Comparison of ENCODE assay signal across 8 cellular contexts in genomic region chr10:96271017-96271815, GRCh38. TPM values are rescaled to one million over a fixed set of nuclear protein-coding genes. Genes with fewer than 3 reads are reported as not detected.
A peak's percentile ranks its signal among the peaks of the same experiment; 100 is the strongest.
DNase-seq lines count a peak whose midpoint lies in the region; ATAC-seq and TF ChIP-seq lines count a peak whose summit lies in the region.

TSS of gene BLNK (minus strand) at chr10:96271569. CDS start at chr10:96271398, 171 bp downstream.

- CTCF ChIA-PET in OCI-LY7 (lab: Charles Lee; ENCODE audit: unreplicated experiment): interaction anchor here (0.6 to 1.5 kb wide), 2 partner anchors 16 to 19 kb away, joined by 3 to 7 read pairs; no protein-coding TSS in a partner anchor
- CTCF ChIA-PET in activated CD4-positive, alpha-beta T cell treated with anti-CD3 and anti-CD28 coated beads, Interleukin-2, amount 10 ng/mL, durations not matched to agents 7 days and 5 days (lab: Charles Lee): no interaction called here

- no peak for TF ChIP-seq CTCF in OCI-LY7 (conservative IDR thresholded peaks at IDR 0.05; ENCODE audit: low read length)
- TF ChIP-seq CTCF in testis (IDR thresholded peaks at IDR 0.05): no peak

- no peak within 1 kb of the TSS for H3K4me3 Mint-ChIP-seq in activated CD4-positive, alpha-beta T cell treated with anti-CD3 and anti-CD28 coated beads, Interleukin-2, amount 10 ng/mL, durations not matched to agents 7 days and 5 days
- no peak within 1 kb of the TSS for H3K4me3 Mint-ChIP-seq in natural killer cell treated with Interleukin-12 subunit alpha and Interleukin-12 subunit beta and Interleukin-15 and Interleukin-18, amount 100 ng/mL, for 72 hours

- peak; percentile 23 for DNase-seq in NCI-H2171 treated with DMSO at 0.1 percent for 48 hours (lab: John Stamatoyannopoulos, UW)
- DNase-seq in NCI-H2171 (lab: John Stamatoyannopoulos, UW): no peak
- peak; percentile 89 for DNase-seq in OCI-LY7 (ENCODE audit: low spot score)
- peak; percentile 67 for DNase-seq in iris pigment epithelial cell (ENCODE audit: low read depth)
- peak; percentile 42 for DNase-seq in testis
- DNase-seq in activated CD4-positive, alpha-beta T cell treated with anti-CD3 and anti-CD28 coated beads, Interleukin-2, amount 10 ng/mL, durations not matched to agents 7 days and 5 days: no peak
- no peak for DNase-seq in natural killer cell treated with Interleukin-12 subunit alpha and Interleukin-12 subunit beta and Interleukin-15 and Interleukin-18, amount 100 ng/mL, for 72 hours (ENCODE audit: low spot score)

- peaks cover 4% of the 10 kb centered on the region for H3K27me3 Mint-ChIP-seq in activated CD4-positive, alpha-beta T cell treated with anti-CD3 and anti-CD28 coated beads, Interleukin-2, amount 10 ng/mL, durations not matched to agents 7 days and 5 days
- H3K27me3 Mint-ChIP-seq in natural killer cell treated with Interleukin-12 subunit alpha and Interleukin-12 subunit beta and Interleukin-15 and Interleukin-18, amount 100 ng/mL, for 72 hours: peaks cover 16 to 30% of the 10 kb centered on the region in 2 donors

- peak; percentile 62 for ATAC-seq in HG02943 (IDR thresholded peaks at IDR 0.05; ENCODE audit: low read depth, unreplicated experiment)
- ATAC-seq in natural killer cell treated with Interleukin-12 subunit alpha and Interleukin-12 subunit beta and Interleukin-15 and Interleukin-18, amount 100 ng/mL, for 72 hours: no peak

- H3K4me1 ChIP-seq in OCI-LY7 (ENCODE audit: insufficient read depth, low read length, poor library complexity, severe bottlenecking) (peaks cover 58% of the 10 kb centered on the region), testis (no peaks in the 10 kb centered on the region)

- H3K9me2 ChIP-seq in OCI-LY7 (ENCODE audit: insufficient read depth, low read length): no peaks in the 10 kb centered on the region

- peak within 1 kb of the TSS; percentile 90 for H3K4me3 ChIP-seq in OCI-LY7 (ENCODE audit: low read depth, low read length, poor library complexity, severe bottlenecking)
- no peak within 1 kb of the TSS for H3K4me3 ChIP-seq in testis

- peaks cover 32% of the 10 kb centered on the region for H4K20me1 ChIP-seq in OCI-LY7 (ENCODE audit: insufficient read depth, low read length)

- H3K27me3 ChIP-seq in testis: no peaks in the 10 kb centered on the region

- H3K4me2 ChIP-seq in OCI-LY7 (ENCODE audit: low read length): peak within 1 kb of the TSS; percentile 93

- H3K27ac ChIP-seq in OCI-LY7 (ENCODE audit: low read depth, low read length, poor library complexity, severe bottlenecking) (peak within 1 kb of the TSS; percentile 100), testis (no peak within 1 kb of the TSS)

- no peaks in the 10 kb centered on the region for H3K9me3 Mint-ChIP-seq in activated CD4-positive, alpha-beta T cell treated with anti-CD3 and anti-CD28 coated beads, Interleukin-2, amount 10 ng/mL, durations not matched to agents 7 days and 5 days
- no peaks in the 10 kb centered on the region for H3K9me3 Mint-ChIP-seq in natural killer cell treated with Interleukin-12 subunit alpha and Interleukin-12 subunit beta and Interleukin-15 and Interleukin-18, amount 100 ng/mL, for 72 hours

- POLR2A ChIA-PET in OCI-LY7 (lab: Charles Lee): interaction anchor here (0.6 to 9.8 kb wide), 19 partner anchors 8 to 1369 kb away, joined by 3 to 176 read pairs (median 6); no protein-coding TSS in a partner anchor
- POLR2A ChIA-PET in activated CD4-positive, alpha-beta T cell treated with anti-CD3 and anti-CD28 coated beads, Interleukin-2, amount 10 ng/mL, durations not matched to agents 7 days and 5 days (lab: Charles Lee): no interaction called here

- no peak within 1 kb of the TSS for H3K27ac Mint-ChIP-seq in activated CD4-positive, alpha-beta T cell treated with anti-CD3 and anti-CD28 coated beads, Interleukin-2, amount 10 ng/mL, durations not matched to agents 7 days and 5 days
- H3K27ac Mint-ChIP-seq in natural killer cell treated with Interleukin-12 subunit alpha and Interleukin-12 subunit beta and Interleukin-15 and Interleukin-18, amount 100 ng/mL, for 72 hours: no peak within 1 kb of the TSS

- 63 to 64% methylated on average over 6 of the region's 6 CpGs for WGBS in testis, 2 donors

- H3K36me3 ChIP-seq in OCI-LY7 (ENCODE audit: insufficient read depth, low read length): peaks cover 46% of the 10 kb centered on the region
- H3K36me3 ChIP-seq in testis (ENCODE audit: low read depth, missing control alignments): no peaks in the 10 kb centered on the region

- TSS peak; percentile 80 for BruUV-seq in OCI-LY7 (replicated peaks; lab: Mats Ljungman, UMichigan)

- H3K4me1 Mint-ChIP-seq in activated CD4-positive, alpha-beta T cell treated with anti-CD3 and anti-CD28 coated beads, Interleukin-2, amount 10 ng/mL, durations not matched to agents 7 days and 5 days: no peaks in the 10 kb centered on the region
- no peaks in the 10 kb centered on the region for H3K4me1 Mint-ChIP-seq in natural killer cell treated with Interleukin-12 subunit alpha and Interleukin-12 subunit beta and Interleukin-15 and Interleukin-18, amount 100 ng/mL, for 72 hours (ENCODE audit: low read depth in 2 of 2)

- H3K9me3 ChIP-seq in OCI-LY7 (ENCODE audit: low read length) (no peaks in the 10 kb centered on the region), testis (no peaks in the 10 kb centered on the region)

- intact Hi-C loops in OCI-LY7 (cut with micrococcal nuclease; ENCODE audit: unreplicated experiment): loop anchor here (1.0 to 10.0 kb wide), 5 partner anchors 22 to 561 kb away; partner anchors contain the start of genes ENTPD1 and LCOR
- intact Hi-C loops in testis (cut with DNase I; ENCODE audit: low total_unique reads): no loop called here

- no peak for TF ChIP-seq POLR2A in testis (IDR thresholded peaks at IDR 0.05)

- H3K36me3 Mint-ChIP-seq in activated CD4-positive, alpha-beta T cell treated with anti-CD3 and anti-CD28 coated beads, Interleukin-2, amount 10 ng/mL, durations not matched to agents 7 days and 5 days (ENCODE audit: low read depth): no peaks in the 10 kb centered on the region
- no peaks in the 10 kb centered on the region for H3K36me3 Mint-ChIP-seq in natural killer cell treated with Interleukin-12 subunit alpha and Interleukin-12 subunit beta and Interleukin-15 and Interleukin-18, amount 100 ng/mL, for 72 hours

- peaks cover 66% of the 10 kb centered on the region for H3K79me2 ChIP-seq in OCI-LY7 (ENCODE audit: insufficient read depth, low read depth, low read length)

- no peak within 1 kb of the TSS; the same call in 1 of the 2 replicates for H2AFZ ChIP-seq in OCI-LY7 (ENCODE audit: low read length)

RNA-seq across cellular contexts. Expression of gene BLNK, which starts in this region (rescaled TPM):
- 78.0 and 113 TPM in 2 replicates for total RNA-seq in OCI-LY7 (2014; rRNA removed; shearing (Covaris generic))
- 182 and 201 TPM in 2 replicates for total RNA-seq in OCI-LY7 (2022)
- total RNA-seq in testis: 1 to 10 TPM; 1.1 to 1.5 TPM
- polyA plus RNA-seq in testis (ENCODE audit: insufficient read depth, low read depth, low replicate concordance): 4.5 TPM
- not detected for total RNA-seq in activated CD4-positive, alpha-beta T cell treated with anti-CD3 and anti-CD28 coated beads, Interleukin-2, amount 10 ng/mL, durations not matched to agents 7 days and 5 days
- total RNA-seq in natural killer cell treated with Interleukin-12 subunit alpha and Interleukin-12 subunit beta and Interleukin-15 and Interleukin-18, amount 100 ng/mL, for 72 hours: 1 to 10 TPM in 1 of 2 donors, not detected in 1; 1.0 TPM

Comparison
In these comparisons a context has a peak if more than half of its experiments do, and no peak if none do; other contexts are left out.
1. RNA of gene BLNK (total RNA-seq): 78.0 to 201 TPM in OCI-LY7; 1.1 to 1.5 TPM in testis, 1.0 TPM in natural killer cell treated with Interleukin-12 subunit alpha and Interleukin-12 subunit beta and Interleukin-15 and Interleukin-18, amount 100 ng/mL, for 72 hours and not detected in activated CD4-positive, alpha-beta T cell treated with anti-CD3 and anti-CD28 coated beads, Interleukin-2, amount 10 ng/mL, durations not matched to agents 7 days and 5 days; every median in the first group is over 10 times any median in the second.
2. DNase-seq: peak in NCI-H2171 treated with DMSO at 0.1 percent for 48 hours (single experiment), OCI-LY7 (single experiment), iris pigment epithelial cell (single experiment) and testis (single experiment); none in NCI-H2171 (single experiment), activated CD4-positive, alpha-beta T cell treated with anti-CD3 and anti-CD28 coated beads, Interleukin-2, amount 10 ng/mL, durations not matched to agents 7 days and 5 days (single experiment) and natural killer cell treated with Interleukin-12 subunit alpha and Interleukin-12 subunit beta and Interleukin-15 and Interleukin-18, amount 100 ng/mL, for 72 hours (single experiment).